In genomic region chr5:73140801-73141200, GRCh38 we compare ENCODE assay signal across 9 cellular contexts. TPM values are rescaled to one million over a fixed set of nuclear protein-coding genes. Genes with fewer than 3 reads are reported as not detected.
"Had no signal": no experiment of that assay in that cellular context is flagged by ENCODE, and none has a peak within 500 bp of the region (broad histone marks: within the 10 kb centered on the region; RNA-seq: fewer than 3 reads in every experiment).

No MANE protein-coding gene starts in this region.

- H3K4me3 ChIP-seq: GM12878 had no signal

- DNase-seq: GDM1, GF-D8 had no signal

- FAIRE-seq: G401.6, GM12878, GM12891, GM12892, GM18507, GM19239 had no signal

- ATAC-seq: GM12878 had no signal

RNA-seq across cellular contexts. Expression of gene TMEM171, which starts 20.4 kb away (rescaled TPM):
- total RNA-seq: G401, GM12878 had no signal
- polyA plus RNA-seq: GM12878 had no signal

RNA-seq across cellular contexts. Expression of gene TMEM174, which starts 32.2 kb away (rescaled TPM):
- total RNA-seq: G401, GM12878 had no signal
- polyA plus RNA-seq: GM12878 had no signal
